In the genomic region with DNA sequence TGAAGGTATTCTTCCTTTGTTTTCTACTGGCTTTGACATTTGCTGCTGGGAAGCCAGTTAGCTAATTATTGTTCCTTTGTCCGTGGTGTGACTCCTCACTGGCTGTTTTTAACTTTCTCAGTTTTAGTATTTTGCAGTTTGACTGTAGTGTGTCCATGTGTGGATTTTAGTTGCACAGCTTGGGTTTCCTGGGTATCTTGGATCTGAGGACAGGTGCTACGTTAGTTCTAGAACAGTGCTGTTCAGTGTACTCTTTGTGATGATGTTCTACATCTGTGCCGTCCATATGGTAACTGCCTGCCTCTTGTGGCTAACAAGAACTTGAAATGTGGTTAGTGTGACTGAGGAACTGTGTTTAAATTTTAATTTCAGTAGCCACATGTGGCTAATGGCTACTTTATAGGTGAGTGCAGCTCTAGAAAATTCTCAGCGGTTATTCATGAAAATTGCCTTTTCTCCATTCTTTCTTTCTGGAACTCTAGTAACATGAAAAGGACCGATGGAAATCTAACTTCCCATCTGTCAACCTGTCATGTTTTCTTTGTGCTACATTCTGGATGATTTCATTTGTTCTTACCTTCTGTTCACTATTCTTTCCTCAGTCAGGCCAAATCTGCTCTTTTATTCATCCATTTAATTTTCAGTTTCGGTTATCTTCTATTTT, we compare ENCODE assay signal across 8 cellular contexts. TPM values are rescaled to one million over a fixed set of nuclear protein-coding genes. Genes with fewer than 3 reads are reported as not detected.
DNase-seq lines count a peak whose midpoint lies in the region; ATAC-seq and TF ChIP-seq lines count a peak whose summit lies in the region.

No MANE protein-coding gene starts in this region.

- H3K27ac Mint-ChIP-seq in activated naive CD4-positive, alpha-beta T cell treated with anti-CD3 and anti-CD28 coated beads, Interleukin-2, amount 50 U/mL, for 72 hours, result peak overlapping the region; percentile 53 to 95
- H3K27ac Mint-ChIP-seq in activated naive CD4-positive, alpha-beta T cell treated with anti-CD3 and anti-CD28 coated beads, Interleukin-2, amount 10 ng/mL, durations not matched to agents 7 days and 5 days, result no peak overlapping the region
- H3K27ac Mint-ChIP-seq in type B pancreatic cell, result peak overlapping the region; percentile 1

- CTCF ChIA-PET in activated naive CD4-positive, alpha-beta T cell treated with anti-CD3 and anti-CD28 coated beads, Interleukin-2, amount 10 ng/mL, durations not matched to agents 7 days and 5 days (lab: Charles Lee), result interaction anchor here (0.8 kb wide), 1 partner anchor 41 kb away, joined by 3 read pairs; no protein-coding TSS in a partner anchor

- H3K4me3 Mint-ChIP-seq in activated naive CD4-positive, alpha-beta T cell treated with anti-CD3 and anti-CD28 coated beads, Interleukin-2, amount 10 ng/mL, durations not matched to agents 7 days and 5 days, result no peak overlapping the region
- no peak overlapping the region for H3K4me3 Mint-ChIP-seq in type B pancreatic cell

- H3K36me3 Mint-ChIP-seq in activated naive CD4-positive, alpha-beta T cell treated with anti-CD3 and anti-CD28 coated beads, Interleukin-2, amount 50 U/mL, for 72 hours, result peaks cover 20 to 78% of the 10 kb centered on the region in 2 donors
- peaks cover 33% of the 10 kb centered on the region for H3K36me3 Mint-ChIP-seq in activated naive CD4-positive, alpha-beta T cell treated with anti-CD3 and anti-CD28 coated beads, Interleukin-2, amount 10 ng/mL, durations not matched to agents 7 days and 5 days
- H3K36me3 Mint-ChIP-seq in type B pancreatic cell, result peaks cover 23% of the 10 kb centered on the region

- peaks cover 0 to 11% of the 10 kb centered on the region in 2 donors for H3K9me3 Mint-ChIP-seq in activated naive CD4-positive, alpha-beta T cell treated with anti-CD3 and anti-CD28 coated beads, Interleukin-2, amount 50 U/mL, for 72 hours
- peaks cover 12% of the 10 kb centered on the region for H3K9me3 Mint-ChIP-seq in activated naive CD4-positive, alpha-beta T cell treated with anti-CD3 and anti-CD28 coated beads, Interleukin-2, amount 10 ng/mL, durations not matched to agents 7 days and 5 days
- peaks cover 3% of the 10 kb centered on the region for H3K9me3 Mint-ChIP-seq in type B pancreatic cell

- TF ChIP-seq CTCF in astrocyte of the spinal cord (IDR thresholded peaks at IDR 0.05; ENCODE audit: low read depth, low read length), result no peak
- TF ChIP-seq CTCF in type B pancreatic cell (conservative IDR thresholded peaks at IDR 0.05), result no peak

- in situ Hi-C loops in astrocyte of the spinal cord (cut with HindIII; ENCODE audit: low sequenced_read_pairs), result no loop called here

- H3K4me3 ChIP-seq in astrocyte of the spinal cord (ENCODE audit: low read depth, low read length), result no peak overlapping the region

- ATAC-seq in activated naive CD4-positive, alpha-beta T cell treated with anti-CD3 and anti-CD28 coated beads, Interleukin-2, amount 50 U/mL, for 72 hours, result peak; percentile 55 to 67
- ATAC-seq in HG03175 (IDR thresholded peaks at IDR 0.05; ENCODE audit: unreplicated experiment), result peak; percentile 93

- H3K4me1 Mint-ChIP-seq in activated naive CD4-positive, alpha-beta T cell treated with anti-CD3 and anti-CD28 coated beads, Interleukin-2, amount 10 ng/mL, durations not matched to agents 7 days and 5 days, result peaks cover 46% of the 10 kb centered on the region
- peaks cover 37% of the 10 kb centered on the region for H3K4me1 Mint-ChIP-seq in type B pancreatic cell (ENCODE audit: unreplicated experiment)

- DNase-seq in activated naive CD4-positive, alpha-beta T cell treated with anti-CD3 and anti-CD28 coated beads, Interleukin-2, amount 50 U/mL, for 72 hours (ENCODE audit: low spot score in 2 of 2), result no peak
- no peak for DNase-seq in activated naive CD4-positive, alpha-beta T cell treated with anti-CD3 and anti-CD28 coated beads, Interleukin-2, amount 10 ng/mL, durations not matched to agents 7 days and 5 days
- DNase-seq in astrocyte of the spinal cord (ENCODE audit: low read depth, low spot score) (peak; percentile 41), type B pancreatic cell (ENCODE audit: extremely low spot score, unreplicated experiment) (no peak), NCI-H146 (lab: John Stamatoyannopoulos, UW) (no peak), NOMO-1 treated with dmso at 0.1 percent for 144 hours (lab: John Stamatoyannopoulos, UW; ENCODE audit: unreplicated experiment) (no peak)
- no peak for DNase-seq in stimulated activated naive CD4-positive, alpha-beta T cell (lab: John Stamatoyannopoulos, UW)

- no peaks in the 10 kb centered on the region for H3K27me3 Mint-ChIP-seq in activated naive CD4-positive, alpha-beta T cell treated with anti-CD3 and anti-CD28 coated beads, Interleukin-2, amount 10 ng/mL, durations not matched to agents 7 days and 5 days
- H3K27me3 Mint-ChIP-seq in type B pancreatic cell, result no peaks in the 10 kb centered on the region

RNA-seq across cellular contexts. Expression of gene SNX9, which starts 7.4 kb away (rescaled TPM):
- total RNA-seq in activated naive CD4-positive, alpha-beta T cell treated with anti-CD3 and anti-CD28 coated beads, Interleukin-2, amount 50 U/mL, for 72 hours, result 10 to 100 TPM; 27.6 to 35.0 TPM
- total RNA-seq in type B pancreatic cell (ENCODE audit: low replicate concordance), result 23.2 and 31.9 TPM in 2 replicates
